ENCODE assay signal across 20 cellular contexts in genomic region chr3:140167600-140168281, GRCh38.
"Had no signal": no experiment of that assay in that cellular context is flagged by ENCODE, and none has a peak within 500 bp of the region (broad histone marks: within the 10 kb centered on the region; RNA-seq: fewer than 3 reads in every experiment).

No MANE protein-coding gene starts in this region.

- H3K4me3 ChIP-seq: left lung, lung, spleen, upper lobe of left lung had no signal

- H3K27me3 ChIP-seq: left lung, spleen, upper lobe of left lung had no signal

- H3K9me3 ChIP-seq: upper lobe of left lung had no signal

- ATAC-seq: esophagus mucosa; naive thymus-derived CD4-positive, alpha-beta T cell; stimulated activated naive CD8-positive, alpha-beta T cell treated with anti-CD3 and anti-CD28 coated beads, Interleukin-15, Interleukin-2, amounts not matched to agents 100 U/mL and 50 U/mL, for 24 hours had no signal

- H3K27ac ChIP-seq: left lung, spleen, upper lobe of left lung had no signal

- H3K4me1 ChIP-seq: left lung, spleen, upper lobe of left lung had no signal

- DNase-seq: activated CD4-positive, alpha-beta T cell treated with anti-CD3 and anti-CD28 coated beads for 4 hours; activated CD4-positive, alpha-beta T cell treated with anti-CD3 and anti-CD28 coated beads, Interleukin-2, amount 50 U/mL, for 48 hours; activated CD4-positive, CD25-positive, alpha-beta regulatory T cell; activated CD8-positive, alpha-beta memory T cell treated with anti-CD3 and anti-CD28 coated beads, Interleukin-2, amount 50 U/mL, for 48 hours; activated naive CD4-positive, alpha-beta T cell treated with Interleukin-2 at 50 U/mL for 16 hours; activated naive CD8-positive, alpha-beta T cell treated with anti-CD3 and anti-CD28 coated beads, Interleukin-2, amount 10 ng/mL, durations not matched to agents 7 days and 5 days; activated T-cell treated with anti-CD3 and anti-CD28 coated beads, Interleukin-2, amount 50 U/mL, for 48 hours; amygdala; dermis blood vessel endothelial cell; effector memory CD4-positive, alpha-beta T cell; kidney; left lung; naive thymus-derived CD4-positive, alpha-beta T cell; spleen; stimulated activated CD4-positive, alpha-beta T cell treated with anti-CD3 and anti-CD28 coated beads, Interleukin-4, amount 100 ng/mL, for 4 hours; stimulated activated naive CD8-positive, alpha-beta T cell treated with anti-CD3 and anti-CD28 coated beads, Interleukin-15, Interleukin-2, amounts not matched to agents 100 U/mL and 50 U/mL, for 24 hours; T1000; upper lobe of left lung had no signal

- H3K36me3 ChIP-seq: left lung, spleen, upper lobe of left lung had no signal
